8 cellular contexts compared by ENCODE assay signal in the genomic region with DNA sequence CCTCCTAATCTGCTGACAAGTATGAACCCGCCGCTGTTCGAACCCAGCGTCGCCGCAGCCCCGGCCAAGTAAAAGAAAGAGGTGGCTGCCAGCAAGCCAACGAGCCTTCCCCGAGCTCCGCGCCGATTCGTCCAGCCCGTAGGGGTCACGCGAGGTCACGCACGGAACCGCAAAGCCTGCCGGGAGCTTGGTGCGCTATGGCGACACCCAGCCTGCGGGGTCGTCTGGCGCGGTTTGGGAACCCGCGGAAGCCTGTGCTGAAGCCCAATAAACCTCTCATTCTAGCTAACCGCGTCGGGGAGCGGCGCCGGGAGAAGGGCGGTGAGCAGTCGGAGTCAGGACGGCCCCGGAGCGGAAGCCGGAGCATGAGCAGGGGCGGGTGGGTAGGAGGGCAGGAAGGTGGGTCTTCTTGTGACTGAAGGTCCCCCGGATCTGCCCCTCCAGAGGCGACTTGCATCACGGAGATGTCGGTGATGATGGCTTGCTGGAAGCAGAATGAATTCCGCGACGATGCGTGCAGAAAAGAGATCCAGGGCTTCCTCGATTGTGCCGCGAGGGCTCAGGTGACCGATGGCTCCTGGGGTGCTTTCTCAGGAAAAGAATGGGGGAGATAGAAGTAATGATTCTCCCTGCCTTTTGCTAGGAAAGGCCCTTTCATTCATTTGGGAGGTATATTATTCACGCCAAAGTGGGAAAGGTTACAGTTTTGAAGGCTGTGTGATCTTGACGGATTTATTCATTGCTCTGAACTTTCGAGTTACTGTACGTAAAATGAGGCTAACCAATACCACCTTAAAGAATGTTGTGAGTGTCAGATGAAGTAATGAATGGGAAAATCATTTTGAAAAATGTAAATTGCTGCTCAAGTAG. TPM values are rescaled to one million over a fixed set of nuclear protein-coding genes. Genes with fewer than 3 reads are reported as not detected.
DNase-seq lines count a peak whose midpoint lies in the region; ATAC-seq and TF ChIP-seq lines count a peak whose summit lies in the region.

CHCHD1 (plus strand) TSS at position 170 of the 870 bp plus-strand sequence; CDS start at position 198, 28 bp downstream.

- no peak for TF ChIP-seq EP300 in upper lobe of left lung (IDR thresholded peaks at IDR 0.05)

- peak in 1 of 2 donors; percentile 78 for TF ChIP-seq POLR2A in adrenal gland (IDR thresholded peaks at IDR 0.05)
- peak in 1 of 4 donors; percentile 78 for TF ChIP-seq POLR2A in upper lobe of left lung (IDR thresholded peaks at IDR 0.05)

- peaks cover 0 to 23% of the 10 kb centered on the region in 2 donors for H3K36me3 ChIP-seq in adrenal gland (replicated peaks in 1 of 2)
- H3K36me3 ChIP-seq in heart right ventricle = peaks cover 0 to 35% (median 11%) of the 10 kb centered on the region in 9 donors
- H3K36me3 ChIP-seq in upper lobe of left lung = peaks cover 0 to 29% (median 10%) of the 10 kb centered on the region in 4 donors

- intact Hi-C loops in adrenal gland (cut with DNase I) = no loop called here
- intact Hi-C loops in heart right ventricle (cut with DNase I) = no loop called here
- intact Hi-C loops in posterior vena cava (cut with DNase I) = no loop called here

- H3K9me3 ChIP-seq in adrenal gland (replicated peaks in 1 of 3) = no peaks in the 10 kb centered on the region
- no peaks in the 10 kb centered on the region for H3K9me3 ChIP-seq in heart right ventricle
- no peaks in the 10 kb centered on the region for H3K9me3 ChIP-seq in upper lobe of left lung

- 0 to 1% (median 0%) methylated on average over 34 to 57 of the region's 57 CpGs for WGBS in adrenal gland, 4 donors
- WGBS in heart right ventricle, 2 donors = 0 to 1% methylated on average over 57 of the region's 57 CpGs
- WGBS in upper lobe of left lung, 2 donors = 0 to 1% methylated on average over 17 to 29 of the region's 57 CpGs

- ATAC-seq in heart right ventricle (peak; percentile 68 to 82 (median 79)), upper lobe of left lung (ENCODE audit: low FRiP score in 2 of 2) (peak; percentile 90 to 93)

- no peaks in the 10 kb centered on the region for H3K27me3 ChIP-seq in adrenal gland
- H3K27me3 ChIP-seq in heart right ventricle = no peaks in the 10 kb centered on the region
- H3K27me3 ChIP-seq in upper lobe of left lung = no peaks in the 10 kb centered on the region

- H3K27ac ChIP-seq in adrenal gland (peak within 1 kb of the TSS in 4 of 5 donors; percentile 85 to 96 (median 92)), heart right ventricle (peak within 1 kb of the TSS; percentile 67 to 95 (median 93)), upper lobe of left lung (peak within 1 kb of the TSS; percentile 86 to 97 (median 91))

- H3K4me3 ChIP-seq in HFF-Myc (replicated peaks; ENCODE audit: low read depth, low read length) = peak within 1 kb of the TSS; percentile 90
- peak within 1 kb of the TSS; percentile 0 to 90 (median 67) for H3K4me3 ChIP-seq in adrenal gland
- peak within 1 kb of the TSS; percentile 68 to 95 (median 88) for H3K4me3 ChIP-seq in heart right ventricle
- peak within 1 kb of the TSS; percentile 59 to 98 (median 80) for H3K4me3 ChIP-seq in upper lobe of left lung

- no peak for TF ChIP-seq CTCF in HFF-Myc (IDR thresholded peaks at IDR 0.05; ENCODE audit: low read depth, low read length, missing control alignments)
- TF ChIP-seq CTCF in adrenal gland (IDR thresholded peaks at IDR 0.05) = no peak
- peak in 1 of 9 donors; percentile 7 for TF ChIP-seq CTCF in heart right ventricle (IDR thresholded peaks at IDR 0.05)
- TF ChIP-seq CTCF in upper lobe of left lung (IDR thresholded peaks at IDR 0.05) = peak in 1 of 6 experiments; percentile 7

- H3K4me1 ChIP-seq in adrenal gland (replicated peaks in 1 of 2) (peaks cover 14 to 38% of the 10 kb centered on the region in 2 donors), heart right ventricle (peaks cover 6 to 61% (median 46%) of the 10 kb centered on the region in 9 donors), upper lobe of left lung (peaks cover 35 to 54% (median 40%) of the 10 kb centered on the region in 4 donors)

- peak; percentile 76 for DNase-seq in GDM1 (lab: John Stamatoyannopoulos, UW)
- DNase-seq in HFF-Myc (ENCODE audit: extremely low read depth, low read depth) = peak; percentile 69
- peak; percentile 74 for DNase-seq in NCI-H1105 (lab: John Stamatoyannopoulos, UW)
- DNase-seq in T-helper 1 cell = peak; percentile 74 to 88 (median 85)
- peak; percentile 92 to 96 (median 94) for DNase-seq in adrenal gland
- peak; percentile 93 to 95 for DNase-seq in heart right ventricle
- DNase-seq in posterior vena cava (ENCODE audit: low spot score) = peak; percentile 98
- DNase-seq in upper lobe of left lung = peak; percentile 92 to 98

RNA-seq across cellular contexts. Expression of gene CHCHD1, which starts in this region (rescaled TPM):
- 10 to 100 TPM; 31.7 to 53.1 (median 38.3) TPM for total RNA-seq in adrenal gland
- polyA plus RNA-seq in adrenal gland = 10 to 100 TPM; 57.4 to 83.1 (median 63.2) TPM
- 10 to 100 TPM; 18.6 to 31.4 (median 21.5) TPM for total RNA-seq in heart right ventricle
- polyA plus RNA-seq in heart right ventricle = 10 to 100 TPM; 48.2 to 82.1 TPM
- total RNA-seq in posterior vena cava = 10 to 100 TPM; 15.1 to 18.8 TPM
- total RNA-seq in upper lobe of left lung = 10 to 100 TPM; 16.8 to 34.9 (median 19.4) TPM

Comparison
In these comparisons a context has a peak if more than half of its experiments do, and no peak if none do; other contexts are left out.
1. Peak in every context shown above with its lines: DNase-seq, ATAC-seq, H3K4me3 ChIP-seq and H3K27ac ChIP-seq.